ENCODE assay signal across 8 cellular contexts in genomic region chr2:28594369-28595108, GRCh38.
DNase-seq lines count a peak whose midpoint lies in the region; ATAC-seq and TF ChIP-seq lines count a peak whose summit lies in the region.

No MANE protein-coding gene starts in this region.

- H3K79me2 ChIP-seq in SK-N-SH (ENCODE audit: insufficient read depth) = no peaks in the 10 kb centered on the region
- no peaks in the 10 kb centered on the region for H3K79me2 ChIP-seq in osteoblast (ENCODE audit: insufficient read depth, low read length)

- WGBS in SK-N-SH (ENCODE audit: low lambda C conversion rate) = 63% methylated on average over 17 of the region's 17 CpGs
- 32% methylated on average over 17 of the region's 17 CpGs for WGBS in suprapubic skin

- peak; percentile 80 to 81 for ATAC-seq in CD4-positive, CD25-positive, alpha-beta regulatory T cell (ENCODE audit: low read depth in 2 of 2)
- peak; percentile 73 for ATAC-seq in GM21619 (IDR thresholded peaks at IDR 0.05; ENCODE audit: unreplicated experiment)

- peak; percentile 74 to 84 (median 78) for DNase-seq in CD4-positive, CD25-positive, alpha-beta regulatory T cell
- DNase-seq in NCI-H1105 treated with DMSO at 0.1 percent for 48 hours (lab: John Stamatoyannopoulos, UW) = peak; percentile 41
- DNase-seq in SK-N-SH = peak; percentile 85
- DNase-seq in glomerular visceral epithelial cell (ENCODE audit: extremely low spot score) = peak; percentile 89
- peak; percentile 96 for DNase-seq in osteoblast (ENCODE audit: insufficient read length, low spot score, missing footprints)
- DNase-seq in suprapubic skin (ENCODE audit: low spot score in 2 of 2) = peak; percentile 92 to 95

- H3K36me3 Mint-ChIP-seq in CD4-positive, CD25-positive, alpha-beta regulatory T cell = no peaks in the 10 kb centered on the region
- no peaks in the 10 kb centered on the region for H3K36me3 Mint-ChIP-seq in activated naive CD4-positive, alpha-beta T cell treated with anti-CD3 and anti-CD28 coated beads, Interleukin-2, amount 50 U/mL, for 24 hours

- H3K27me3 Mint-ChIP-seq in CD4-positive, CD25-positive, alpha-beta regulatory T cell = no peaks in the 10 kb centered on the region
- H3K27me3 Mint-ChIP-seq in activated naive CD4-positive, alpha-beta T cell treated with anti-CD3 and anti-CD28 coated beads, Interleukin-2, amount 50 U/mL, for 24 hours = no peaks in the 10 kb centered on the region

- no peaks in the 10 kb centered on the region for H3K9me2 ChIP-seq in SK-N-SH

- peaks cover 8% of the 10 kb centered on the region for H3F3A ChIP-seq in SK-N-SH (replicated peaks; ENCODE audit: insufficient read depth)

- H4K20me1 ChIP-seq in SK-N-SH (ENCODE audit: insufficient read depth) (no peaks in the 10 kb centered on the region), osteoblast (ENCODE audit: insufficient read depth, low read length) (no peaks in the 10 kb centered on the region)

- H3K4me3 Mint-ChIP-seq in CD4-positive, CD25-positive, alpha-beta regulatory T cell = peak overlapping the region; percentile 24 to 75 (median 54)
- peak overlapping the region; percentile 62 for H3K4me3 Mint-ChIP-seq in activated naive CD4-positive, alpha-beta T cell treated with anti-CD3 and anti-CD28 coated beads, Interleukin-2, amount 50 U/mL, for 24 hours

- peak overlapping the region; percentile 58; the same call in 1 of the 2 replicates for H2AFZ ChIP-seq in SK-N-SH (ENCODE audit: low read depth)
- H2AFZ ChIP-seq in osteoblast (ENCODE audit: low read length) = peak overlapping the region; percentile 84

- H3K4me2 ChIP-seq in SK-N-SH = 0 out of 2 replicates have a peak overlapping the region, but pooled peaks have one; percentile 18
- H3K4me2 ChIP-seq in osteoblast (ENCODE audit: insufficient read depth, low read length) = peak overlapping the region; percentile 56

- CTCF ChIA-PET in SK-N-SH (lab: Yijun Ruan, JAX) = interaction anchor here (0.6 to 7.1 kb wide), 84 partner anchors 9 to 1521 kb away, joined by 3 to 109 read pairs (median 5); partner anchors contain the start of genes PPP1CB and TRMT61B

- TF ChIP-seq EP300 in SK-N-SH (IDR thresholded peaks at IDR 0.05; ENCODE audit: borderline replicate concordance in 1 of 2, low read depth in 1 of 2, low read length in 1 of 2) = no peak
- no peak for TF ChIP-seq EP300 in suprapubic skin (IDR thresholded peaks at IDR 0.05)

- TF ChIP-seq CTCF in SK-N-SH (IDR thresholded peaks at IDR 0.05) (peak; percentile 97), osteoblast (IDR thresholded peaks at IDR 0.05; ENCODE audit: extremely low read depth, low read depth, low read length) (peak; percentile 81), suprapubic skin (IDR thresholded peaks at IDR 0.05) (peak; percentile 73 to 74)

- peak overlapping the region; percentile 63 for H3K4me3 ChIP-seq in CD4-positive, CD25-positive, alpha-beta regulatory T cell (ENCODE audit: low read depth, low read length)
- H3K4me3 ChIP-seq in SK-N-SH (ENCODE audit: low read depth in 2 of 2, low read length in 1 of 2) (no peak overlapping the region; a peak in 1 of 4 replicates), osteoblast (ENCODE audit: insufficient read depth, low read length) (peak overlapping the region; percentile 19), suprapubic skin (peak overlapping the region; percentile 16)

- H3K9me3 ChIP-seq in CD4-positive, CD25-positive, alpha-beta regulatory T cell (ENCODE audit: control insufficient read depth in 2 of 2, low read length in 2 of 2) = no peaks in the 10 kb centered on the region
- no peaks in the 10 kb centered on the region for H3K9me3 ChIP-seq in SK-N-SH
- no peaks in the 10 kb centered on the region for H3K9me3 ChIP-seq in osteoblast (ENCODE audit: low read depth, low read length)
- no peaks in the 10 kb centered on the region for H3K9me3 ChIP-seq in suprapubic skin

- H3K9ac ChIP-seq in SK-N-SH = no peak overlapping the region

- H3K27ac ChIP-seq in CD4-positive, CD25-positive, alpha-beta regulatory T cell (ENCODE audit: insufficient read depth, low read length, poor library complexity, severe bottlenecking) = peak overlapping the region; percentile 73
- H3K27ac ChIP-seq in SK-N-SH (ENCODE audit: low read depth in 2 of 2, low read length in 1 of 2) = peak overlapping the region in 1 of 2 experiments; percentile 33; a peak in 2 of 4 replicates
- no peak overlapping the region for H3K27ac ChIP-seq in osteoblast (ENCODE audit: low read depth, low read length)
- H3K27ac ChIP-seq in suprapubic skin = peak overlapping the region; percentile 88

- no peaks in the 10 kb centered on the region for H3K9me3 Mint-ChIP-seq in CD4-positive, CD25-positive, alpha-beta regulatory T cell
- no peaks in the 10 kb centered on the region for H3K9me3 Mint-ChIP-seq in activated naive CD4-positive, alpha-beta T cell treated with anti-CD3 and anti-CD28 coated beads, Interleukin-2, amount 50 U/mL, for 24 hours

- H3K27ac Mint-ChIP-seq in CD4-positive, CD25-positive, alpha-beta regulatory T cell = peak overlapping the region; percentile 92 to 96 (median 93)
- peak overlapping the region; percentile 87 for H3K27ac Mint-ChIP-seq in activated naive CD4-positive, alpha-beta T cell treated with anti-CD3 and anti-CD28 coated beads, Interleukin-2, amount 50 U/mL, for 24 hours

- H3K27me3 ChIP-seq in CD4-positive, CD25-positive, alpha-beta regulatory T cell (ENCODE audit: control insufficient read depth, insufficient read depth, low read length) = no peaks in the 10 kb centered on the region
- H3K27me3 ChIP-seq in SK-N-SH (ENCODE audit: insufficient read depth) = no peaks in the 10 kb centered on the region
- H3K27me3 ChIP-seq in osteoblast (ENCODE audit: insufficient read depth, low read length) = no peaks in the 10 kb centered on the region
- H3K27me3 ChIP-seq in suprapubic skin = no peaks in the 10 kb centered on the region

- peaks cover 10 to 19% (median 13%) of the 10 kb centered on the region in 4 donors for H3K4me1 Mint-ChIP-seq in CD4-positive, CD25-positive, alpha-beta regulatory T cell
- peaks cover 19% of the 10 kb centered on the region for H3K4me1 Mint-ChIP-seq in activated naive CD4-positive, alpha-beta T cell treated with anti-CD3 and anti-CD28 coated beads, Interleukin-2, amount 50 U/mL, for 24 hours

- no peaks in the 10 kb centered on the region for H3K36me3 ChIP-seq in CD4-positive, CD25-positive, alpha-beta regulatory T cell (ENCODE audit: control insufficient read depth, insufficient read depth, low read length)
- H3K36me3 ChIP-seq in SK-N-SH (replicated peaks in 1 of 2; ENCODE audit: control insufficient read depth in 1 of 2, insufficient read depth in 2 of 2, low read length in 1 of 2) (no peaks in the 10 kb centered on the region), osteoblast (ENCODE audit: insufficient read depth, low read length) (no peaks in the 10 kb centered on the region), suprapubic skin (no peaks in the 10 kb centered on the region)

- no peak for TF ChIP-seq POLR2A in suprapubic skin (IDR thresholded peaks at IDR 0.05)

- peaks cover 13% of the 10 kb centered on the region for H3K4me1 ChIP-seq in CD4-positive, CD25-positive, alpha-beta regulatory T cell (ENCODE audit: control insufficient read depth, insufficient read depth, low read length, poor library complexity, severe bottlenecking)
- H3K4me1 ChIP-seq in SK-N-SH (ENCODE audit: control insufficient read depth in 1 of 2, insufficient read depth in 2 of 2, low read depth in 1 of 2, low read length in 1 of 2) (peaks cover 4 to 8% of the 10 kb centered on the region in 2 experiments; a peak in 2 of 4 replicates), osteoblast (ENCODE audit: insufficient read depth, low read length) (peaks cover 12% of the 10 kb centered on the region), suprapubic skin (peaks cover 18% of the 10 kb centered on the region)

- peak; percentile 91 for TF ChIP-seq RAD21 in SK-N-SH (IDR thresholded peaks at IDR 0.05; ENCODE audit: low read length)

- POLR2A ChIA-PET in SK-N-SH (lab: Yijun Ruan, JAX) = interaction anchor here (0.7 to 3.9 kb wide), 7 partner anchors 11 to 159 kb away, joined by 3 to 21 read pairs (median 3); partner anchors contain the start of gene PPP1CB

TF ChIP-seq in SK-N-SH, 30 proteins besides CTCF, POLR2A, EP300 and RAD21:
- TF ChIP-seq SMC3 (IDR thresholded peaks at IDR 0.05; ENCODE audit: low read depth, low read length) (peak; percentile 94), MXI1 (IDR thresholded peaks at IDR 0.05; ENCODE audit: low read depth, low read length) (no peak), MAX (IDR thresholded peaks at IDR 0.05; ENCODE audit: low read depth) (peak; percentile 19; the same call in 1 of the 2 replicates), CHD2 (IDR thresholded peaks at IDR 0.05; ENCODE audit: low read length, partially characterized antibody) (peak; percentile 41), TEAD4 (IDR thresholded peaks at IDR 0.05; ENCODE audit: borderline replicate concordance, insufficient read depth) (no peak)
TF ChIP-seq in SK-N-SH: peak in this region for 3.

Comparison
In these comparisons a context has a peak if more than half of its experiments do, and no peak if none do; other contexts are left out.
1. DNase-seq: peak in every context shown above with its lines; median percentile 96 in osteoblast; 94 in suprapubic skin; 89 in glomerular visceral epithelial cell; 85 in SK-N-SH; 78 in CD4-positive, CD25-positive, alpha-beta regulatory T cell; 41 in NCI-H1105 treated with DMSO at 0.1 percent for 48 hours.
2. H3K4me3 ChIP-seq: peak in CD4-positive, CD25-positive, alpha-beta regulatory T cell (single experiment), osteoblast (single experiment) and suprapubic skin (single experiment); none in SK-N-SH (0 of 2).
3. Peak in every context shown above with its lines, with median percentiles within 50 percentile points of each other: CTCF ChIP-seq.